In the genomic region with DNA sequence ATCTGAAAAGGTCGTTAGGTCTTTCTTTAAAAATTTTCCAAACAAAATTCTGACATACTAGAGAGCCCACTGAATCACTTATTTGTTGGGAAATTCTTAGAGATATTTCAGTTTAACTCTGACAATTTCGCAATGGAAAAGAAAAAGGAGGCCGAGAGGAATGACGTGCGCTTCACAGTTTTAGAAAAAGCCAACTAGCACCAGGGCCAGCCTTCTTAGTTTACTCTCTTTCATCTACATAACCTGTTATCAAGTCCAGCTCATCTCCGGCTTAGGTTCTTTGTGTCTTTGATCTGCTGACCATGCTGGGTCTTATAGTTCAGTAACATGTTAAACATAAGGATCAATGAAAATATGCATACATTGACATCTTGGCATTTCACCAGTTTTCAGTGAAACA, we compare ENCODE assay signal across 29 cellular contexts.
"Had no signal": no experiment of that assay in that cellular context is flagged by ENCODE, and none has a peak within 500 bp of the region (broad histone marks: within the 10 kb centered on the region; RNA-seq: fewer than 3 reads in every experiment).

No MANE protein-coding gene starts in this region.

- H3K27me3 ChIP-seq: brain microvascular endothelial cell, ovary, right lobe of liver, upper lobe of left lung had no signal

- H3K4me1 Mint-ChIP-seq: activated B cell treated with CpG ODN at 0.5 μM for 24 hours; activated CD4-positive, alpha-beta T cell treated with anti-CD3 and anti-CD28 coated beads for 36 hours; activated naive CD8-positive, alpha-beta T cell treated with anti-CD3 and anti-CD28 coated beads for 36 hours; immature natural killer cell; naive B cell; T-helper 17 cell had no signal

- H3K4me3 ChIP-seq: esophagus squamous epithelium, ovary, right lobe of liver, thoracic aorta, upper lobe of left lung had no signal

- H3K9me3 Mint-ChIP-seq: activated naive CD8-positive, alpha-beta T cell treated with anti-CD3 and anti-CD28 coated beads for 36 hours; mesothelial cell of epicardium had no signal

- H3K4me1 ChIP-seq: esophagus squamous epithelium, upper lobe of left lung had no signal

- H3K27me3 Mint-ChIP-seq: activated B cell treated with CpG ODN at 0.5 μM for 24 hours; activated CD4-positive, alpha-beta T cell treated with anti-CD3 and anti-CD28 coated beads for 36 hours; activated naive CD8-positive, alpha-beta T cell treated with anti-CD3 and anti-CD28 coated beads for 36 hours; T-helper 17 cell had no signal

- H3K27ac Mint-ChIP-seq: activated B cell treated with CpG ODN at 0.5 μM for 24 hours; activated CD4-positive, alpha-beta T cell treated with anti-CD3 and anti-CD28 coated beads for 36 hours; activated CD8-positive, alpha-beta T cell treated with anti-CD3 and anti-CD28 coated beads, Interleukin-2, amount 10 ng/mL, durations not matched to agents 7 days and 5 days; activated naive CD8-positive, alpha-beta T cell treated with anti-CD3 and anti-CD28 coated beads for 36 hours; immature natural killer cell; mesothelial cell of epicardium; naive B cell; progenitor cell of endocrine pancreas; T-helper 17 cell had no signal

- H3K36me3 Mint-ChIP-seq: activated naive CD8-positive, alpha-beta T cell treated with anti-CD3 and anti-CD28 coated beads for 36 hours; immature natural killer cell; mesothelial cell of epicardium; naive B cell had no signal

- H3K36me3 ChIP-seq: brain microvascular endothelial cell, esophagus squamous epithelium, ovary, right lobe of liver, thoracic aorta, upper lobe of left lung had no signal

- DNase-seq: activated B cell treated with CpG ODN at 0.5 μM for 24 hours; activated CD4-positive, alpha-beta T cell treated with anti-CD3 and anti-CD28 coated beads for 36 hours; activated CD8-positive, alpha-beta T cell treated with anti-CD3 and anti-CD28 coated beads, Interleukin-2, amount 10 ng/mL, durations not matched to agents 7 days and 5 days; activated effector memory CD4-positive, alpha-beta T cell treated with Interleukin-2 at 50 U/mL for 16 hours; activated naive CD4-positive, alpha-beta T cell treated with Interleukin-2 at 50 U/mL for 16 hours; activated naive CD8-positive, alpha-beta T cell treated with anti-CD3 and anti-CD28 coated beads for 36 hours; amniotic stem cell; brain microvascular endothelial cell; central memory CD4-positive, alpha-beta T cell; esophagus squamous epithelium; foreskin fibroblast; head of caudate nucleus; hypothalamus; immature natural killer cell; kidney; left colon; mammary epithelial cell; naive B cell; ovary; right lobe of liver; stimulated activated CD4-positive, alpha-beta T cell treated with anti-CD3 and anti-CD28 coated beads, Interleukin-12 subunit alpha, Interleukin-12 subunit beta, amount 100 ng/mL, for 4 hours; stimulated activated CD4-positive, alpha-beta T cell treated with anti-CD3 and anti-CD28 coated beads, Interleukin-4, amount 100 ng/mL, for 1 hour; stimulated activated naive CD8-positive, alpha-beta T cell treated with anti-CD3 and anti-CD28 coated beads, Interleukin-15, Interleukin-2, amounts not matched to agents 100 U/mL and 50 U/mL, for 24 hours; T-helper 17 cell; T1000; upper lobe of left lung had no signal

- H3K4me3 Mint-ChIP-seq: activated B cell treated with CpG ODN at 0.5 μM for 24 hours; activated CD4-positive, alpha-beta T cell treated with anti-CD3 and anti-CD28 coated beads for 36 hours; activated CD8-positive, alpha-beta T cell treated with anti-CD3 and anti-CD28 coated beads, Interleukin-2, amount 10 ng/mL, durations not matched to agents 7 days and 5 days; activated naive CD8-positive, alpha-beta T cell treated with anti-CD3 and anti-CD28 coated beads for 36 hours; immature natural killer cell; mesothelial cell of epicardium; naive B cell; T-helper 17 cell had no signal

- H3K27ac ChIP-seq: brain microvascular endothelial cell, esophagus squamous epithelium, ovary, right lobe of liver, thoracic aorta, upper lobe of left lung had no signal

- H3K9me3 ChIP-seq: esophagus squamous epithelium, ovary, right lobe of liver, thoracic aorta, upper lobe of left lung had no signal

- ATAC-seq: activated CD4-positive, alpha-beta T cell treated with anti-CD3 and anti-CD28 coated beads for 36 hours; activated CD8-positive, alpha-beta T cell treated with anti-CD3 and anti-CD28 coated beads, Interleukin-2, amount 10 ng/mL, durations not matched to agents 7 days and 5 days; right lobe of liver; stimulated activated naive CD8-positive, alpha-beta T cell treated with anti-CD3 and anti-CD28 coated beads, Interleukin-15, Interleukin-2, amounts not matched to agents 100 U/mL and 50 U/mL, for 24 hours; T-helper 17 cell had no signal
